ENCODE assay signal across 9 cellular contexts in genomic region chr4:147822128-147822527, GRCh38.
DNase-seq lines count a peak whose midpoint lies in the region; ATAC-seq, FAIRE-seq and TF ChIP-seq lines count a peak whose summit lies in the region.
"Had no signal": no experiment of that assay in that cellular context is flagged by ENCODE, and none has a peak within 500 bp of the region (broad histone marks: within the 10 kb centered on the region; RNA-seq: fewer than 3 reads in every experiment).

No MANE protein-coding gene starts in this region.

- no peak for FAIRE-seq in H54 (lab: Jason Lieb, UNC)

- no peaks in the 10 kb centered on the region for H3K9me3 Mint-ChIP-seq in endodermal cell

- DNase-seq in DMS 273 treated with DMSO at 0.1 percent for 48 hours (lab: John Stamatoyannopoulos, UW) (peak; percentile 73), NCI-H1105 (lab: John Stamatoyannopoulos, UW) (peak; percentile 70), esophagus squamous epithelium (lab: John Stamatoyannopoulos, UW) (no peak), omental fat pad (ENCODE audit: low spot score) (peak; percentile 73), globus pallidus (ENCODE audit: low spot score) (no peak), inferior parietal cortex (ENCODE audit: extremely low spot score) (no peak), H54 (ENCODE audit: insufficient read length, low spot score) (no peak), endodermal cell (no peak)
- DNase-seq: GOT3 had no signal

- H3K4me1 ChIP-seq in esophagus squamous epithelium (peaks cover 19 to 91% (median 38%) of the 10 kb centered on the region in 3 donors), endodermal cell (ENCODE audit: control insufficient read depth, insufficient read depth, low read length) (no peaks in the 10 kb centered on the region)

- no peaks in the 10 kb centered on the region for H3K27me3 ChIP-seq in esophagus squamous epithelium
- H3K27me3 ChIP-seq in endodermal cell (ENCODE audit: control insufficient read depth, insufficient read depth, low read length, poor library complexity, severe bottlenecking) = no peaks in the 10 kb centered on the region

- intact Hi-C loops in esophagus squamous epithelium (cut with DNase I) = no loop called here

- no peaks in the 10 kb centered on the region for H3K4me1 Mint-ChIP-seq in endodermal cell

- H3K4me3 ChIP-seq in esophagus squamous epithelium (no peak overlapping the region), endodermal cell (ENCODE audit: low read length) (no peak overlapping the region)

- peaks cover 0 to 22% (median 0%) of the 10 kb centered on the region in 3 donors for H3K36me3 ChIP-seq in esophagus squamous epithelium
- H3K36me3 ChIP-seq in endodermal cell (ENCODE audit: control insufficient read depth, insufficient read depth, low read length) = no peaks in the 10 kb centered on the region

- peak; percentile 77 for ATAC-seq in omental fat pad (ENCODE audit: low FRiP score)

- H3K36me3 Mint-ChIP-seq in endodermal cell (ENCODE audit: low read depth) = peaks cover 7% of the 10 kb centered on the region

- H3K4me3 Mint-ChIP-seq in endodermal cell = no peak overlapping the region

- no peak overlapping the region for H3K9ac ChIP-seq in endodermal cell (ENCODE audit: extremely low read depth, low read length, poor library complexity, severe bottlenecking)

- H3K27ac Mint-ChIP-seq in endodermal cell = no peak overlapping the region

- H3K9me3 ChIP-seq in esophagus squamous epithelium (no peaks in the 10 kb centered on the region), endodermal cell (ENCODE audit: control insufficient read depth, low read length) (no peaks in the 10 kb centered on the region)

- H3K27ac ChIP-seq in esophagus squamous epithelium (peak overlapping the region; percentile 33 to 78 (median 75)), endodermal cell (ENCODE audit: low read depth, low read length) (no peak overlapping the region)

- TF ChIP-seq POLR2A in esophagus squamous epithelium (IDR thresholded peaks at IDR 0.05) = no peak
- TF ChIP-seq POLR2A in H54 (IDR thresholded peaks at IDR 0.05; ENCODE audit: low read depth, low read length) = no peak

- TF ChIP-seq CTCF in esophagus squamous epithelium (IDR thresholded peaks at IDR 0.05) (no peak), omental fat pad (IDR thresholded peaks at IDR 0.05) (no peak), endodermal cell (conservative IDR thresholded peaks at IDR 0.05) (no peak)

- H3K27me3 Mint-ChIP-seq in endodermal cell (ENCODE audit: insufficient read depth) = no peaks in the 10 kb centered on the region

Comparison
In these comparisons a context has a peak if more than half of its experiments do, and no peak if none do; other contexts are left out.
1. DNase-seq: peak in DMS 273 treated with DMSO at 0.1 percent for 48 hours (single experiment), NCI-H1105 (single experiment) and omental fat pad (single experiment); none in esophagus squamous epithelium (single experiment), globus pallidus (single experiment), inferior parietal cortex (single experiment), H54 (single experiment) and endodermal cell (single experiment).